ENCODE assay signal across 24 cellular contexts in genomic region chr12:80469681-80470080, GRCh38. TPM values are rescaled to one million over a fixed set of nuclear protein-coding genes. Genes with fewer than 3 reads are reported as not detected.
"Had no signal": no experiment of that assay in that cellular context is flagged by ENCODE, and none has a peak within 500 bp of the region (broad histone marks: within the 10 kb centered on the region; RNA-seq: fewer than 3 reads in every experiment).

No MANE protein-coding gene starts in this region.

- H3K4me1 ChIP-seq: adrenal gland, breast epithelium had no signal

- H3K27me3 ChIP-seq: adrenal gland, breast epithelium had no signal

- ATAC-seq: activated CD4-positive, CD25-positive, alpha-beta regulatory T cell treated with anti-CD3 and anti-CD28 coated beads, Interleukin-2, amount 50 U/mL, for 24 hours; activated CD8-positive, alpha-beta T cell treated with anti-CD3 and anti-CD28 coated beads for 36 hours; activated T-cell treated with anti-CD3 and anti-CD28 coated beads, Interleukin-2, amount 50 U/mL, for 72 hours; T-cell had no signal

- H3K27ac ChIP-seq: adrenal gland, breast epithelium had no signal

- H3K4me3 ChIP-seq: adrenal gland, breast epithelium had no signal

- DNase-seq: activated CD4-positive, alpha-beta T cell treated with anti-CD3 and anti-CD28 coated beads for 4 hours; activated CD8-positive, alpha-beta memory T cell treated with anti-CD3 and anti-CD28 coated beads, Interleukin-2, amount 50 U/mL, for 4 hours; activated CD8-positive, alpha-beta T cell treated with anti-CD3 and anti-CD28 coated beads for 36 hours; activated naive CD4-positive, alpha-beta T cell treated with anti-CD3 and anti-CD28 coated beads, Interleukin-2, amount 50 U/mL, for 16 hours; activated naive CD8-positive, alpha-beta T cell treated with anti-CD3 and anti-CD28 coated beads, Interleukin-2, amount 10 ng/mL, durations not matched to agents 7 days and 5 days; activated T-cell treated with anti-CD3 and anti-CD28 coated beads, Interleukin-2, amount 50 U/mL, for 72 hours; adrenal gland; aorta; central memory CD4-positive, alpha-beta T cell; KG1; NCI-H1048; NCI-H146; NCI-H187 treated with DMSO at 0.1 percent for 48 hours; NCI-H2081 treated with DMSO at 0.1 percent for 48 hours; NCI-H446; NCI-H524 treated with DMSO at 0.1 percent for 48 hours; NCI-H748 treated with DMSO at 0.1 percent for 48 hours; SIG-M5; T-cell; T-helper 2 cell had no signal

- H3K36me3 ChIP-seq: adrenal gland, breast epithelium had no signal

- H3K9me3 ChIP-seq: adrenal gland, breast epithelium had no signal

RNA-seq across cellular contexts. Expression of gene PTPRQ, which starts 25.6 kb away (rescaled TPM):
- total RNA-seq: activated CD8-positive, alpha-beta T cell treated with anti-CD3 and anti-CD28 coated beads for 36 hours; activated naive CD8-positive, alpha-beta T cell treated with anti-CD3 and anti-CD28 coated beads, Interleukin-2, amount 10 ng/mL, durations not matched to agents 7 days and 5 days; activated T-cell treated with anti-CD3 and anti-CD28 coated beads, Interleukin-2, amount 50 U/mL, for 72 hours; activated T-helper 2 cell treated with anti-CD3 and anti-CD28 coated beads, Interferon-gamma antibody, Interleukin-2, Interleukin-4, amounts not matched to agents 10 μg/mL and 5 μg/mL and 100 μg/mL, durations not matched to agents 14 hours and 24 hours and 36 hours; OCI-LY7; T-cell had no signal
